In the genomic region with DNA sequence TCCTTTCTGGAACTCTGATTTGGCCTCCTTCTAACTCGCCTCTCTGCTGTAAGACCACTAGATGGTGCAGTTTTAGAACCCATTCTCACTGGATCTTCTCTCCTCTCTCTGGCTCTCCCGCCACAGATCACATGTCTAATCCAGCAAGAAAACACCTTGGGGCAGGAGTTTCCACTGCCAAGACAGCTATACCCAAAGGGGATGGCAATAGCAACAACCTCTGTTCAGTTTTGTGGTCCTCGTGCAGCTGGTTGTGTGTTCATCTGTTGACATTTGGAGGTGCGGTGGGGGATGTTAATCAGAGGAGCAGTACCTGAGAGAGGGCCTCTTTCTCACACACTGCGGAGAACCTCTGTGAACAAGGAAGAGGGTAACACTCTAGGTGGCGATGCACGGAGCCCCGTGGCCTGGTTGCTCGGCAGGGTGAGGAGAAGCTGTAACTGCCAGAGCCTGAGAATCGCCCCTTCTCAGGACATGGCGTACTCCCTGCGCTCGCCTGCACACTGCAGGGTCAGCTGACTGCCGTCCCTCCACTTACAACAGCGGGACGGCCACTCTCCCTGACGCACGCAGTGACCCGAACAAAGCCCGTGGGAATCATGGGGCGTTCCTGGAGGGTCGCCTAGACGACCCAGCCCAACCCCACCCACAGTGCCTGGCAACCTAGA, we compare ENCODE assay signal across 1 cellular context.
TF ChIP-seq lines count a peak whose summit lies in the region.

A gene (plus strand): TSS at position 666 of the 668 bp plus-strand sequence. CDS start 25 bp downstream, outside the sequence.

TF ChIP-seq in K562, 482 proteins besides CTCF, POLR2A, EP300 and RAD21 (continued from another document):
- TF ChIP-seq, protein P1, sequence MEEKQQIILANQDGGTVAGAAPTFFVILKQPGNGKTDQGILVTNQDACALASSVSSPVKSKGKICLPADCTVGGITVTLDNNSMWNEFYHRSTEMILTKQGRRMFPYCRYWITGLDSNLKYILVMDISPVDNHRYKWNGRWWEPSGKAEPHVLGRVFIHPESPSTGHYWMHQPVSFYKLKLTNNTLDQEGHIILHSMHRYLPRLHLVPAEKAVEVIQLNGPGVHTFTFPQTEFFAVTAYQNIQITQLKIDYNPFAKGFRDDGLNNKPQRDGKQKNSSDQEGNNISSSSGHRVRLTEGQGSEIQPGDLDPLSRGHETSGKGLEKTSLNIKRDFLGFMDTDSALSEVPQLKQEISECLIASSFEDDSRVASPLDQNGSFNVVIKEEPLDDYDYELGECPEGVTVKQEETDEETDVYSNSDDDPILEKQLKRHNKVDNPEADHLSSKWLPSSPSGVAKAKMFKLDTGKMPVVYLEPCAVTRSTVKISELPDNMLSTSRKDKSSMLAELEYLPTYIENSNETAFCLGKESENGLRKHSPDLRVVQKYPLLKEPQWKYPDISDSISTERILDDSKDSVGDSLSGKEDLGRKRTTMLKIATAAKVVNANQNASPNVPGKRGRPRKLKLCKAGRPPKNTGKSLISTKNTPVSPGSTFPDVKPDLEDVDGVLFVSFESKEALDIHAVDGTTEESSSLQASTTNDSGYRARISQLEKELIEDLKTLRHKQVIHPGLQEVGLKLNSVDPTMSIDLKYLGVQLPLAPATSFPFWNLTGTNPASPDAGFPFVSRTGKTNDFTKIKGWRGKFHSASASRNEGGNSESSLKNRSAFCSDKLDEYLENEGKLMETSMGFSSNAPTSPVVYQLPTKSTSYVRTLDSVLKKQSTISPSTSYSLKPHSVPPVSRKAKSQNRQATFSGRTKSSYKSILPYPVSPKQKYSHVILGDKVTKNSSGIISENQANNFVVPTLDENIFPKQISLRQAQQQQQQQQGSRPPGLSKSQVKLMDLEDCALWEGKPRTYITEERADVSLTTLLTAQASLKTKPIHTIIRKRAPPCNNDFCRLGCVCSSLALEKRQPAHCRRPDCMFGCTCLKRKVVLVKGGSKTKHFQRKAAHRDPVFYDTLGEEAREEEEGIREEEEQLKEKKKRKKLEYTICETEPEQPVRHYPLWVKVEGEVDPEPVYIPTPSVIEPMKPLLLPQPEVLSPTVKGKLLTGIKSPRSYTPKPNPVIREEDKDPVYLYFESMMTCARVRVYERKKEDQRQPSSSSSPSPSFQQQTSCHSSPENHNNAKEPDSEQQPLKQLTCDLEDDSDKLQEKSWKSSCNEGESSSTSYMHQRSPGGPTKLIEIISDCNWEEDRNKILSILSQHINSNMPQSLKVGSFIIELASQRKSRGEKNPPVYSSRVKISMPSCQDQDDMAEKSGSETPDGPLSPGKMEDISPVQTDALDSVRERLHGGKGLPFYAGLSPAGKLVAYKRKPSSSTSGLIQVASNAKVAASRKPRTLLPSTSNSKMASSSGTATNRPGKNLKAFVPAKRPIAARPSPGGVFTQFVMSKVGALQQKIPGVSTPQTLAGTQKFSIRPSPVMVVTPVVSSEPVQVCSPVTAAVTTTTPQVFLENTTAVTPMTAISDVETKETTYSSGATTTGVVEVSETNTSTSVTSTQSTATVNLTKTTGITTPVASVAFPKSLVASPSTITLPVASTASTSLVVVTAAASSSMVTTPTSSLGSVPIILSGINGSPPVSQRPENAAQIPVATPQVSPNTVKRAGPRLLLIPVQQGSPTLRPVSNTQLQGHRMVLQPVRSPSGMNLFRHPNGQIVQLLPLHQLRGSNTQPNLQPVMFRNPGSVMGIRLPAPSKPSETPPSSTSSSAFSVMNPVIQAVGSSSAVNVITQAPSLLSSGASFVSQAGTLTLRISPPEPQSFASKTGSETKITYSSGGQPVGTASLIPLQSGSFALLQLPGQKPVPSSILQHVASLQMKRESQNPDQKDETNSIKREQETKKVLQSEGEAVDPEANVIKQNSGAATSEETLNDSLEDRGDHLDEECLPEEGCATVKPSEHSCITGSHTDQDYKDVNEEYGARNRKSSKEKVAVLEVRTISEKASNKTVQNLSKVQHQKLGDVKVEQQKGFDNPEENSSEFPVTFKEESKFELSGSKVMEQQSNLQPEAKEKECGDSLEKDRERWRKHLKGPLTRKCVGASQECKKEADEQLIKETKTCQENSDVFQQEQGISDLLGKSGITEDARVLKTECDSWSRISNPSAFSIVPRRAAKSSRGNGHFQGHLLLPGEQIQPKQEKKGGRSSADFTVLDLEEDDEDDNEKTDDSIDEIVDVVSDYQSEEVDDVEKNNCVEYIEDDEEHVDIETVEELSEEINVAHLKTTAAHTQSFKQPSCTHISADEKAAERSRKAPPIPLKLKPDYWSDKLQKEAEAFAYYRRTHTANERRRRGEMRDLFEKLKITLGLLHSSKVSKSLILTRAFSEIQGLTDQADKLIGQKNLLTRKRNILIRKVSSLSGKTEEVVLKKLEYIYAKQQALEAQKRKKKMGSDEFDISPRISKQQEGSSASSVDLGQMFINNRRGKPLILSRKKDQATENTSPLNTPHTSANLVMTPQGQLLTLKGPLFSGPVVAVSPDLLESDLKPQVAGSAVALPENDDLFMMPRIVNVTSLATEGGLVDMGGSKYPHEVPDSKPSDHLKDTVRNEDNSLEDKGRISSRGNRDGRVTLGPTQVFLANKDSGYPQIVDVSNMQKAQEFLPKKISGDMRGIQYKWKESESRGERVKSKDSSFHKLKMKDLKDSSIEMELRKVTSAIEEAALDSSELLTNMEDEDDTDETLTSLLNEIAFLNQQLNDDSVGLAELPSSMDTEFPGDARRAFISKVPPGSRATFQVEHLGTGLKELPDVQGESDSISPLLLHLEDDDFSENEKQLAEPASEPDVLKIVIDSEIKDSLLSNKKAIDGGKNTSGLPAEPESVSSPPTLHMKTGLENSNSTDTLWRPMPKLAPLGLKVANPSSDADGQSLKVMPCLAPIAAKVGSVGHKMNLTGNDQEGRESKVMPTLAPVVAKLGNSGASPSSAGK (IDR thresholded peaks at IDR 0.05) = peak; percentile 50
- TF ChIP-seq TBP (optimal IDR thresholded peaks at IDR 0.05; ENCODE audit: low read depth, low read length) (no peak), PHF20 (IDR thresholded peaks at IDR 0.05; ENCODE audit: partially characterized antibody) (no peak), POLR2AphosphoS2 (IDR thresholded peaks at IDR 0.05; ENCODE audit: low read length) (no peak), SMC3 (conservative IDR thresholded peaks at IDR 0.05; ENCODE audit: insufficient read depth, low read depth, low read length) (0 out of 2 replicates have a peak, but pooled peaks have one; percentile 29), GABPA (tag; conservative IDR thresholded peaks at IDR 0.05; ENCODE audit: low read depth) (no peak)
- TF ChIP-seq, protein P2, sequence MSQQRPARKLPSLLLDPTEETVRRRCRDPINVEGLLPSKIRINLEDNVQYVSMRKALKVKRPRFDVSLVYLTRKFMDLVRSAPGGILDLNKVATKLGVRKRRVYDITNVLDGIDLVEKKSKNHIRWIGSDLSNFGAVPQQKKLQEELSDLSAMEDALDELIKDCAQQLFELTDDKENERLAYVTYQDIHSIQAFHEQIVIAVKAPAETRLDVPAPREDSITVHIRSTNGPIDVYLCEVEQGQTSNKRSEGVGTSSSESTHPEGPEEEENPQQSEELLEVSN (IDR thresholded peaks at IDR 0.05; ENCODE audit: borderline replicate concordance in 1 of 2, extremely low read depth in 1 of 2, insufficient read depth in 1 of 2, insufficient read length in 1 of 2, low read depth in 1 of 2, low read length in 1 of 2, poor library complexity in 1 of 2, severe bottlenecking in 1 of 2) = peak in 1 of 2 experiments; percentile 48
- TF ChIP-seq, protein P3, sequence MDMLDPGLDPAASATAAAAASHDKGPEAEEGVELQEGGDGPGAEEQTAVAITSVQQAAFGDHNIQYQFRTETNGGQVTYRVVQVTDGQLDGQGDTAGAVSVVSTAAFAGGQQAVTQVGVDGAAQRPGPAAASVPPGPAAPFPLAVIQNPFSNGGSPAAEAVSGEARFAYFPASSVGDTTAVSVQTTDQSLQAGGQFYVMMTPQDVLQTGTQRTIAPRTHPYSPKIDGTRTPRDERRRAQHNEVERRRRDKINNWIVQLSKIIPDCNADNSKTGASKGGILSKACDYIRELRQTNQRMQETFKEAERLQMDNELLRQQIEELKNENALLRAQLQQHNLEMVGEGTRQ (CRISPR knock-in tag; IDR thresholded peaks at IDR 0.05) = no peak
